1 cellular context compared by ENCODE assay signal in the genomic region with DNA sequence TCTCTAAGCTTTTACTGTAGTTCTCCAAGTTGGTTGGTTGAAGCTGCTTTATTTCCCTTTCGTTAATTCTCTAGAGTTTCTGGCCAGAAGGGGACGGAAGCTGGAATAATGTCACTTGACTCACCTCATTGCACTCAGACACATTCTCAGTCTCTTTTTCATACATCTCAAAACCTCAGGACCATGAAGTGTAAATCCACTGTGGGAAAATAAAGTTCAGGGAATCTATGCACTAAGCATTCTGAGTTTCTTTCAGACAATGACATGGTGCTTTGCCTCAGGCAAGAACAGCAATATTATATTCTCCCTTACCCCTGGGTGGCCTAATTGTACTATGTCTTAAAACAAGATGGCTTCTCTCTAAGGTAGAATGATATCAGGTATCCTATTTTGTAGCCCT.
TF ChIP-seq lines count a peak whose summit lies in the region.

No MANE protein-coding gene starts in this region.

TF ChIP-seq in WTC11, 78 proteins besides CTCF, POLR2A, EP300 and RAD21 (continued from another document):
- TF ChIP-seq AFF4 (CRISPR knock-in tag; IDR thresholded peaks at IDR 0.05; ENCODE audit: borderline replicate concordance): no peak
- no peak for TF ChIP-seq CREB1 (CRISPR knock-in tag; IDR thresholded peaks at IDR 0.05)
- TF ChIP-seq, protein P1, sequence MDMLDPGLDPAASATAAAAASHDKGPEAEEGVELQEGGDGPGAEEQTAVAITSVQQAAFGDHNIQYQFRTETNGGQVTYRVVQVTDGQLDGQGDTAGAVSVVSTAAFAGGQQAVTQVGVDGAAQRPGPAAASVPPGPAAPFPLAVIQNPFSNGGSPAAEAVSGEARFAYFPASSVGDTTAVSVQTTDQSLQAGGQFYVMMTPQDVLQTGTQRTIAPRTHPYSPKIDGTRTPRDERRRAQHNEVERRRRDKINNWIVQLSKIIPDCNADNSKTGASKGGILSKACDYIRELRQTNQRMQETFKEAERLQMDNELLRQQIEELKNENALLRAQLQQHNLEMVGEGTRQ (CRISPR knock-in tag; IDR thresholded peaks at IDR 0.05): no peak
- TF ChIP-seq GTF2I (CRISPR knock-in tag; conservative IDR thresholded peaks at IDR 0.05): no peak
